9 cellular contexts compared by ENCODE assay signal in the genomic region with DNA sequence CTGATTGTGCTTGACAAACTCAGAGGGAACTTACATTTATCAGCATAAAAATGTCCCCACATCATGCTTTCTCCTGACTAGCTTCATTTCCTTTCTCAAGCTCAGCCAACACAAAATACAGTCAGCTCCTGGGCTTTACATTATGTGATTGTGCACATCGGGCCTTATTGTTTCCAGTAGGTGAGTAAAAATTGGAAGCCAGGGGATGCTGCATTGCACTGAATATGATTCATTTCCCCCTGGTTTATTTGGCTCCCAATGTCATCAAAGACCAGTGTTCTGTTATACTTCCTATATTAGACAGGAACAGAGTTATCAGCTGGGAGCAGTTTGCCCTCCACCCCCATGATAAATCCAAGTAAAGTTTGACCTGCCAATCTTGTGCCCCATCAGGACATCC.
"Had no signal": no experiment of that assay in that cellular context is flagged by ENCODE, and none has a peak within 500 bp of the region (broad histone marks: within the 10 kb centered on the region; RNA-seq: fewer than 3 reads in every experiment).

No MANE protein-coding gene starts in this region.

- H2AFZ ChIP-seq: GM23338 had no signal

- H3K4me2 ChIP-seq: GM23338 had no signal

- DNase-seq: H9, HCEC 1CT, IMR-90 had no signal

- H3K27ac ChIP-seq: HL-60 had no signal

- FAIRE-seq: H1, H54, HTR-8/SVneo, K562 had no signal

- H3K4me3 ChIP-seq: GM23338, K562 had no signal
